In genomic region chr9:89850633-89851325, GRCh38 we compare ENCODE assay signal across 12 cellular contexts.
DNase-seq lines count a peak whose midpoint lies in the region; ATAC-seq, FAIRE-seq and TF ChIP-seq lines count a peak whose summit lies in the region.
"Had no signal": no experiment of that assay in that cellular context is flagged by ENCODE, and none has a peak within 500 bp of the region (broad histone marks: within the 10 kb centered on the region; RNA-seq: fewer than 3 reads in every experiment).

No MANE protein-coding gene starts in this region.

- peaks cover 13% of the 10 kb centered on the region for H3K27me3 Mint-ChIP-seq in activated naive CD8-positive, alpha-beta T cell treated with anti-CD3 and anti-CD28 coated beads, Interleukin-2, amount 10 ng/mL, durations not matched to agents 7 days and 5 days
- peaks cover 7% of the 10 kb centered on the region for H3K27me3 Mint-ChIP-seq in activated naive CD8-positive, alpha-beta T cell treated with anti-CD3 and anti-CD28 coated beads, Interleukin-2, amount 50 U/mL, for 24 hours
- H3K27me3 Mint-ChIP-seq in activated CD4-positive, alpha-beta memory T cell treated with anti-CD3 and anti-CD28 coated beads for 36 hours = peaks cover 1% of the 10 kb centered on the region

- POLR2A ChIA-PET in activated naive CD8-positive, alpha-beta T cell treated with anti-CD3 and anti-CD28 coated beads, Interleukin-2, amount 10 ng/mL, durations not matched to agents 7 days and 5 days (lab: Charles Lee) = no interaction called here
- POLR2A ChIA-PET in activated CD4-positive, alpha-beta memory T cell treated with anti-CD3 and anti-CD28 coated beads for 36 hours (lab: Charles Lee) = no interaction called here

- DNase-seq in activated naive CD8-positive, alpha-beta T cell treated with anti-CD3 and anti-CD28 coated beads, Interleukin-2, amount 10 ng/mL, durations not matched to agents 7 days and 5 days = peak; percentile 15
- DNase-seq in activated naive CD8-positive, alpha-beta T cell treated with anti-CD3 and anti-CD28 coated beads, Interleukin-2, amount 50 U/mL, for 24 hours = no peak
- DNase-seq in cardiac fibroblast (ENCODE audit: low read depth in 2 of 2) (peak; percentile 4 to 8), lower lobe of right lung (peak; percentile 53), ureter (ENCODE audit: low spot score) (peak; percentile 48), small intestine (no peak)
- no peak for DNase-seq in activated CD4-positive, alpha-beta memory T cell treated with anti-CD3 and anti-CD28 coated beads for 36 hours
- DNase-seq: activated T-cell treated with anti-CD3 and anti-CD28 coated beads, Interleukin-2, amount 50 U/mL, for 4 hours; stimulated activated CD8-positive, alpha-beta memory T cell treated with anti-CD3 and anti-CD28 coated beads, Interleukin-4, amount 100 ng/mL, for 48 hours; T1000 had no signal

- no peak overlapping the region for H3K4me3 Mint-ChIP-seq in activated naive CD8-positive, alpha-beta T cell treated with anti-CD3 and anti-CD28 coated beads, Interleukin-2, amount 10 ng/mL, durations not matched to agents 7 days and 5 days
- no peak overlapping the region for H3K4me3 Mint-ChIP-seq in activated naive CD8-positive, alpha-beta T cell treated with anti-CD3 and anti-CD28 coated beads, Interleukin-2, amount 50 U/mL, for 24 hours
- no peak overlapping the region for H3K4me3 Mint-ChIP-seq in activated CD4-positive, alpha-beta memory T cell treated with anti-CD3 and anti-CD28 coated beads for 36 hours
- H3K4me3 Mint-ChIP-seq: activated T-cell treated with anti-CD3 and anti-CD28 coated beads, Interleukin-2, amount 50 U/mL, for 4 hours; B cell had no signal

- no peak for ATAC-seq in activated naive CD8-positive, alpha-beta T cell treated with anti-CD3 and anti-CD28 coated beads, Interleukin-2, amount 10 ng/mL, durations not matched to agents 7 days and 5 days (ENCODE audit: low read depth)
- no peak for ATAC-seq in activated naive CD8-positive, alpha-beta T cell treated with anti-CD3 and anti-CD28 coated beads, Interleukin-2, amount 50 U/mL, for 24 hours
- ATAC-seq in lower lobe of right lung (peak; percentile 69 to 78), HG02884 (IDR thresholded peaks at IDR 0.05; ENCODE audit: unreplicated experiment) (no peak)
- ATAC-seq: activated T-cell treated with anti-CD3 and anti-CD28 coated beads, Interleukin-2, amount 50 U/mL, for 4 hours had no signal

- H3K4me1 ChIP-seq in lower lobe of right lung = peaks cover 16% of the 10 kb centered on the region
- H3K4me1 ChIP-seq in small intestine (ENCODE audit: control insufficient read depth in 2 of 2, insufficient read depth in 1 of 2, low read depth in 1 of 2, low read length in 1 of 2) = no peaks in the 10 kb centered on the region

- H3K9me3 Mint-ChIP-seq in activated naive CD8-positive, alpha-beta T cell treated with anti-CD3 and anti-CD28 coated beads, Interleukin-2, amount 10 ng/mL, durations not matched to agents 7 days and 5 days = no peaks in the 10 kb centered on the region
- no peaks in the 10 kb centered on the region for H3K9me3 Mint-ChIP-seq in activated naive CD8-positive, alpha-beta T cell treated with anti-CD3 and anti-CD28 coated beads, Interleukin-2, amount 50 U/mL, for 24 hours
- no peaks in the 10 kb centered on the region for H3K9me3 Mint-ChIP-seq in activated CD4-positive, alpha-beta memory T cell treated with anti-CD3 and anti-CD28 coated beads for 36 hours
- H3K9me3 Mint-ChIP-seq: activated T-cell treated with anti-CD3 and anti-CD28 coated beads, Interleukin-2, amount 50 U/mL, for 4 hours had no signal

- H3K4me1 Mint-ChIP-seq in activated naive CD8-positive, alpha-beta T cell treated with anti-CD3 and anti-CD28 coated beads, Interleukin-2, amount 10 ng/mL, durations not matched to agents 7 days and 5 days = no peaks in the 10 kb centered on the region
- H3K4me1 Mint-ChIP-seq in activated naive CD8-positive, alpha-beta T cell treated with anti-CD3 and anti-CD28 coated beads, Interleukin-2, amount 50 U/mL, for 24 hours = no peaks in the 10 kb centered on the region
- no peaks in the 10 kb centered on the region for H3K4me1 Mint-ChIP-seq in activated CD4-positive, alpha-beta memory T cell treated with anti-CD3 and anti-CD28 coated beads for 36 hours (ENCODE audit: low read depth)
- H3K4me1 Mint-ChIP-seq: B cell had no signal

- H3K27ac Mint-ChIP-seq in activated naive CD8-positive, alpha-beta T cell treated with anti-CD3 and anti-CD28 coated beads, Interleukin-2, amount 10 ng/mL, durations not matched to agents 7 days and 5 days = no peak overlapping the region
- no peak overlapping the region for H3K27ac Mint-ChIP-seq in activated naive CD8-positive, alpha-beta T cell treated with anti-CD3 and anti-CD28 coated beads, Interleukin-2, amount 50 U/mL, for 24 hours
- no peak overlapping the region for H3K27ac Mint-ChIP-seq in activated CD4-positive, alpha-beta memory T cell treated with anti-CD3 and anti-CD28 coated beads for 36 hours
- H3K27ac Mint-ChIP-seq: B cell had no signal

- FAIRE-seq in small intestine (lab: Jason Lieb, UNC) = no peak

- intact Hi-C loops in lower lobe of right lung (cut with DNase I) = no loop called here
- intact Hi-C loops in activated CD4-positive, alpha-beta memory T cell treated with anti-CD3 and anti-CD28 coated beads for 36 hours (cut with micrococcal nuclease) = no loop called here

- no peaks in the 10 kb centered on the region for H3K27me3 ChIP-seq in lower lobe of right lung (ENCODE audit: low read depth)
- no peaks in the 10 kb centered on the region for H3K27me3 ChIP-seq in small intestine (ENCODE audit: control insufficient read depth in 2 of 2, insufficient read depth in 2 of 2, low read length in 2 of 2)

- H3K36me3 ChIP-seq in lower lobe of right lung (no peaks in the 10 kb centered on the region), small intestine (ENCODE audit: control insufficient read depth in 2 of 2, insufficient read depth in 2 of 2, low read length in 2 of 2) (no peaks in the 10 kb centered on the region)

- H3K4me3 ChIP-seq in cardiac fibroblast (replicated peaks in 1 of 2; ENCODE audit: low read depth in 2 of 2, low read length in 2 of 2) = no peak overlapping the region
- H3K4me3 ChIP-seq in lower lobe of right lung = no peak overlapping the region
- no peak overlapping the region for H3K4me3 ChIP-seq in small intestine (ENCODE audit: low read depth in 1 of 2, low read length in 2 of 2)

- CTCF ChIA-PET in activated CD4-positive, alpha-beta memory T cell treated with anti-CD3 and anti-CD28 coated beads for 36 hours (lab: Charles Lee) = interaction anchor here (1.2 kb wide), 1 partner anchor 248 kb away, joined by 3 read pairs; no protein-coding TSS in a partner anchor

- H3K27ac ChIP-seq in lower lobe of right lung (no peak overlapping the region), small intestine (ENCODE audit: low read depth in 1 of 2, low read length in 1 of 2) (no peak overlapping the region)

- H3K9me3 ChIP-seq in lower lobe of right lung = no peaks in the 10 kb centered on the region
- H3K9me3 ChIP-seq in small intestine (ENCODE audit: control insufficient read depth, low read depth) = no peaks in the 10 kb centered on the region

- WGBS in small intestine, 3 donors = 55 to 75% (median 74%) methylated on average over 7 of the region's 7 CpGs

- H3K36me3 Mint-ChIP-seq in activated naive CD8-positive, alpha-beta T cell treated with anti-CD3 and anti-CD28 coated beads, Interleukin-2, amount 10 ng/mL, durations not matched to agents 7 days and 5 days = no peaks in the 10 kb centered on the region
- H3K36me3 Mint-ChIP-seq in activated naive CD8-positive, alpha-beta T cell treated with anti-CD3 and anti-CD28 coated beads, Interleukin-2, amount 50 U/mL, for 24 hours (ENCODE audit: low read depth) = no peaks in the 10 kb centered on the region
- H3K36me3 Mint-ChIP-seq in activated CD4-positive, alpha-beta memory T cell treated with anti-CD3 and anti-CD28 coated beads for 36 hours = no peaks in the 10 kb centered on the region

- TF ChIP-seq CTCF in cardiac fibroblast (IDR thresholded peaks at IDR 0.05; ENCODE audit: low read depth, low read length) (no peak), lower lobe of right lung (IDR thresholded peaks at IDR 0.05) (no peak)

Comparison
In these comparisons a context has a peak if more than half of its experiments do, and no peak if none do; other contexts are left out.
1. DNase-seq: peak in activated naive CD8-positive, alpha-beta T cell treated with anti-CD3 and anti-CD28 coated beads, Interleukin-2, amount 10 ng/mL, durations not matched to agents 7 days and 5 days (single experiment), cardiac fibroblast (2 of 2), lower lobe of right lung (single experiment) and ureter (single experiment); none in activated naive CD8-positive, alpha-beta T cell treated with anti-CD3 and anti-CD28 coated beads, Interleukin-2, amount 50 U/mL, for 24 hours (single experiment), small intestine (single experiment) and activated CD4-positive, alpha-beta memory T cell treated with anti-CD3 and anti-CD28 coated beads for 36 hours (single experiment).
2. ATAC-seq: peak in lower lobe of right lung (2 of 2); none in activated naive CD8-positive, alpha-beta T cell treated with anti-CD3 and anti-CD28 coated beads, Interleukin-2, amount 10 ng/mL, durations not matched to agents 7 days and 5 days (single experiment), activated naive CD8-positive, alpha-beta T cell treated with anti-CD3 and anti-CD28 coated beads, Interleukin-2, amount 50 U/mL, for 24 hours (single experiment) and HG02884 (single experiment).